In the genomic region with DNA sequence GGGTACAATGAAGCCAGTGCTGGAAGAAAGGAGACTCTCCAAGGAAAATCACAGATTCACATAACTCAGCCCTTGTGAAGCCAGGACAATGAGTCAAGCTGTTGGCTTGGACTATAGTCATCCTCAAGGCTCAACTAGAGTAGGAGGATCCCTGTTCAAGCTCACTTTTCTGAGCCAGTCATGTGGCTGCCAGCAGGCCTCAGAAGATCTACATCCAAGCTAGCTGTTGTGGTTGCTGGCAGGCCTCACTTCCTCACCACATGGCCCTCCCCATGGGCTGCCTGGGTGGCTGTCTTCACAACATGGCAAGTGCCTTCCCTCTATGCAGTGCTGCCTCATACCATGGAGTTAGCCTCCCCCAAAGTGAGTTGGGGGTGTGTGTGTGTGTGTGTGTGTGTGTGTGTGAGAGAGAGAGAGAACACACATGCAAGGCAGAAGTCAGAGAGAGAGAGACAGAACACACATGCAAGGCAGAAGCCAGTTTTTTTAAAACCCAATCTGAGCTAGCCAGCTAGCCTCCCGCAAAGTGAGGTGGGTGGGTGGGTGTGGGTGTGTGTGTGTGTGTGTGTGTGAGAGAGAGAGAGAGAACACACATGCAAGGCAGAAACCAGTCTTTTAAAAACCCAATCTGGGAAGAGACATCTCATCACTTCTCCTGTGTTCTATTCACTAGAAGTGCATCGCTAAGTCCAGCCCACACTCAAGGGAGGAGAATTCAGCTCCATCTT, we compare ENCODE assay signal across 8 cellular contexts. TPM values are rescaled to one million over a fixed set of nuclear protein-coding genes. Genes with fewer than 3 reads are reported as not detected.
DNase-seq lines count a peak whose midpoint lies in the region; ATAC-seq and TF ChIP-seq lines count a peak whose summit lies in the region.

No MANE protein-coding gene starts in this region.

- H3K9me2 ChIP-seq in hepatocyte (replicated peaks; ENCODE audit: insufficient read depth) = no peaks in the 10 kb centered on the region

- H3K4me3 Mint-ChIP-seq in T-helper 2 cell treated with Interferon-gamma antibody and Interleukin-4, amounts not matched to agents 5 μg/mL and 100 μg/mL, for 36 hours = peak overlapping the region; percentile 80

- no peak overlapping the region for H2AFZ ChIP-seq in hepatocyte

- no peaks in the 10 kb centered on the region for H3K9me3 ChIP-seq in hepatocyte (ENCODE audit: low read depth)

- 84% methylated on average over 2 of the region's 2 CpGs for WGBS in hepatocyte (ENCODE audit: low lambda C conversion rate, missing lambda C conversion rate)

- TF ChIP-seq CTCF in AG04449 (IDR thresholded peaks at IDR 0.05; ENCODE audit: insufficient read depth, low read length, missing control alignments) (no peak), hepatocyte (IDR thresholded peaks at IDR 0.05; ENCODE audit: poor library complexity) (no peak)

- H3K4me1 Mint-ChIP-seq in T-helper 2 cell treated with Interferon-gamma antibody and Interleukin-4, amounts not matched to agents 5 μg/mL and 100 μg/mL, for 36 hours (ENCODE audit: low read depth) = peaks cover 36% of the 10 kb centered on the region

- H3K27ac ChIP-seq in hepatocyte = peak overlapping the region; percentile 48

- DNase-seq in AG04449 (ENCODE audit: low read depth, low spot score) = peak; percentile 98
- DNase-seq in T-helper 2 cell treated with Interferon-gamma antibody and Interleukin-4, amounts not matched to agents 5 μg/mL and 100 μg/mL, for 36 hours (ENCODE audit: low spot score) = peak; percentile 83
- peak in 48 of 56 donors; percentile 3 to 78 (median 42) for DNase-seq in amygdala (lab: John Stamatoyannopoulos, UW)
- peak; percentile 73 for DNase-seq in hepatocyte (ENCODE audit: low spot score)
- peak; percentile 72 for DNase-seq in stimulated activated CD4-positive, alpha-beta T cell treated with anti-CD3 and anti-CD28 coated beads, Interleukin-15, amount 100 ng/mL, for 24 hours
- no peak for DNase-seq in DMS114 treated with DMSO at 0.1 percent for 48 hours (lab: John Stamatoyannopoulos, UW; ENCODE audit: unreplicated experiment)

- CTCF ChIA-PET in AG04449 (lab: Yijun Ruan, JAX) = interaction anchor here (0.9 to 3.5 kb wide), 5 partner anchors 12 to 24 kb away, joined by 3 to 26 read pairs (median 3); partner anchors contain the start of gene SCAI

- no peaks in the 10 kb centered on the region for H3K4me1 ChIP-seq in hepatocyte (ENCODE audit: insufficient read depth)

- peaks cover 35% of the 10 kb centered on the region for H3K79me2 ChIP-seq in hepatocyte

- H4K20me1 ChIP-seq in hepatocyte (ENCODE audit: insufficient read depth, poor library complexity, severe bottlenecking) = no peaks in the 10 kb centered on the region

- peak overlapping the region; percentile 23; the same call in 1 of the 2 replicates for H3K4me3 ChIP-seq in AG04449 (ENCODE audit: low read depth, low read length)
- H3K4me3 ChIP-seq in hepatocyte = no peak overlapping the region

- no peak overlapping the region for H3K4me2 ChIP-seq in hepatocyte

- no peaks in the 10 kb centered on the region for H3K36me3 ChIP-seq in hepatocyte (replicated peaks; ENCODE audit: insufficient read depth, low read depth)

- ATAC-seq in GM19372 (IDR thresholded peaks at IDR 0.05; ENCODE audit: low read depth, unreplicated experiment) (peak; percentile 91), HG03520 (IDR thresholded peaks at IDR 0.05; ENCODE audit: unreplicated experiment) (peak; percentile 88)

- H3K27me3 ChIP-seq in hepatocyte = no peaks in the 10 kb centered on the region

- POLR2A ChIA-PET in AG04449 (lab: Yijun Ruan, JAX) = interaction anchor here (0.6 to 1.6 kb wide), 9 partner anchors 13 to 428 kb away, joined by 3 to 6 read pairs (median 3); partner anchors contain the start of genes GOLGA1 and SCAI

- H3K36me3 Mint-ChIP-seq in T-helper 2 cell treated with Interferon-gamma antibody and Interleukin-4, amounts not matched to agents 5 μg/mL and 100 μg/mL, for 36 hours (ENCODE audit: low read depth) = peaks cover 12% of the 10 kb centered on the region

- H3K27me3 Mint-ChIP-seq in T-helper 2 cell treated with Interferon-gamma antibody and Interleukin-4, amounts not matched to agents 5 μg/mL and 100 μg/mL, for 36 hours (ENCODE audit: low read depth) = no peaks in the 10 kb centered on the region

- no peaks in the 10 kb centered on the region for H3K9me3 Mint-ChIP-seq in T-helper 2 cell treated with Interferon-gamma antibody and Interleukin-4, amounts not matched to agents 5 μg/mL and 100 μg/mL, for 36 hours

- H3K27ac Mint-ChIP-seq in T-helper 2 cell treated with Interferon-gamma antibody and Interleukin-4, amounts not matched to agents 5 μg/mL and 100 μg/mL, for 36 hours = peak overlapping the region; percentile 96

RNA-seq across cellular contexts. Expression of gene SCAI, which starts 17.1 kb away (rescaled TPM):
- total RNA-seq in hepatocyte = 6.3 and 10.5 TPM in 2 replicates
- 0.97 and 3.1 TPM in 2 replicates for polyA plus RNA-seq in hepatocyte
